In genomic region chr2:100785621-100786296, GRCh38 we compare ENCODE assay signal across 16 cellular contexts. TPM values are rescaled to one million over a fixed set of nuclear protein-coding genes. Genes with fewer than 3 reads are reported as not detected.
A peak's percentile ranks its signal among the peaks of the same experiment; 100 is the strongest.
DNase-seq lines count a peak whose midpoint lies in the region; FAIRE-seq and TF ChIP-seq lines count a peak whose summit lies in the region.
"Had no signal": no experiment of that assay in that cellular context is flagged by ENCODE, and none has a peak within 500 bp of the region (broad histone marks: within the 10 kb centered on the region; RNA-seq: fewer than 3 reads in every experiment).

No MANE protein-coding gene starts in this region.

- H3K9me3 ChIP-seq in astrocyte (ENCODE audit: insufficient read depth, low read depth, low read length) (no peaks in the 10 kb centered on the region), prostate gland (no peaks in the 10 kb centered on the region), BE2C (no peaks in the 10 kb centered on the region)
- H3K9me3 ChIP-seq: tibial artery had no signal

- peaks cover 5% of the 10 kb centered on the region for H3K27me3 Mint-ChIP-seq in astrocyte (ENCODE audit: low read depth, unreplicated experiment)
- H3K27me3 Mint-ChIP-seq: brain had no signal

- TF ChIP-seq CTCF in astrocyte (IDR thresholded peaks at IDR 0.05; ENCODE audit: insufficient read depth, low read depth, low read length): no peak
- TF ChIP-seq CTCF in prostate gland (IDR thresholded peaks at IDR 0.05): no peak
- no peak for TF ChIP-seq CTCF in BE2C (IDR thresholded peaks at IDR 0.05; ENCODE audit: low read depth, low read length)

- H3K36me3 Mint-ChIP-seq in astrocyte (ENCODE audit: low read depth, unreplicated experiment): no peaks in the 10 kb centered on the region
- H3K36me3 Mint-ChIP-seq: brain had no signal

- no peaks in the 10 kb centered on the region for H3K79me2 ChIP-seq in astrocyte (ENCODE audit: insufficient read depth, low read length)

- H2AFZ ChIP-seq in astrocyte (ENCODE audit: low read depth, low read length): no peak overlapping the region

- no peak overlapping the region for H3K27ac Mint-ChIP-seq in astrocyte (ENCODE audit: unreplicated experiment)
- H3K27ac Mint-ChIP-seq: brain had no signal

- H3K4me1 Mint-ChIP-seq in astrocyte (ENCODE audit: low read depth, unreplicated experiment): peaks cover 13% of the 10 kb centered on the region

- intact Hi-C loops in prostate gland (cut with DNase I): no loop called here

- TF ChIP-seq POLR2A in H54 (IDR thresholded peaks at IDR 0.05; ENCODE audit: low read depth, low read length) (no peak), prostate gland (IDR thresholded peaks at IDR 0.05) (no peak)

- no peak for DNase-seq in H54 (ENCODE audit: insufficient read length, low spot score)
- DNase-seq in astrocyte (ENCODE audit: low read depth): no peak
- DNase-seq in glomerular visceral epithelial cell (ENCODE audit: extremely low spot score): peak; percentile 32
- peak; percentile 56 for DNase-seq in prostate gland (ENCODE audit: low spot score)
- no peak for DNase-seq in MV-4-11 (lab: John Stamatoyannopoulos, UW)
- no peak for DNase-seq in BE2C
- DNase-seq in kidney glomerular epithelial cell (lab: John Stamatoyannopoulos, UW): no peak
- no peak for DNase-seq in activated effector memory CD4-positive, alpha-beta T cell treated with Interleukin-2 at 50 U/mL for 16 hours
- DNase-seq: activated CD8-positive, alpha-beta memory T cell treated with anti-CD3 and anti-CD28 coated beads for 24 hours; activated effector memory CD4-positive, alpha-beta T cell treated with anti-CD3 and anti-CD28 coated beads, Interleukin-2, amount 50 U/mL, for 16 hours; H7; NCI-H2081 treated with DMSO at 0.1 percent for 48 hours; SHP77 treated with DMSO at 0.1 percent for 48 hours had no signal

- H3K27me3 ChIP-seq in astrocyte (ENCODE audit: insufficient read depth, low read length) (no peaks in the 10 kb centered on the region), prostate gland (replicated peaks; ENCODE audit: insufficient read depth) (no peaks in the 10 kb centered on the region), BE2C (no peaks in the 10 kb centered on the region)
- H3K27me3 ChIP-seq: tibial artery had no signal

- WGBS in prostate gland: 54% methylated on average over 10 of the region's 10 CpGs

- H3K27ac ChIP-seq in astrocyte (ENCODE audit: low read depth, low read length) (peak overlapping the region; percentile 48), prostate gland (peak overlapping the region; percentile 6 to 46)

- peak overlapping the region; percentile 65 for H3K4me2 ChIP-seq in astrocyte (ENCODE audit: low read length)

- H3K9me3 Mint-ChIP-seq in astrocyte (ENCODE audit: unreplicated experiment): no peaks in the 10 kb centered on the region

- H3K36me3 ChIP-seq in astrocyte (ENCODE audit: insufficient read depth, low read length) (no peaks in the 10 kb centered on the region), prostate gland (no peaks in the 10 kb centered on the region), BE2C (no peaks in the 10 kb centered on the region)
- H3K36me3 ChIP-seq: tibial artery had no signal

- H4K20me1 ChIP-seq in astrocyte (ENCODE audit: insufficient read depth, low read length): no peaks in the 10 kb centered on the region

- peak; percentile 23 for FAIRE-seq in H54 (lab: Jason Lieb, UNC)
- no peak for FAIRE-seq in astrocyte (lab: Jason Lieb, UNC)
- FAIRE-seq: endometrium had no signal

- H3K4me1 ChIP-seq in astrocyte (ENCODE audit: insufficient read depth, low read length) (peaks cover 20% of the 10 kb centered on the region), prostate gland (replicated peaks) (peaks cover 4% of the 10 kb centered on the region), BE2C (no peaks in the 10 kb centered on the region)

- H3K4me3 Mint-ChIP-seq in astrocyte (ENCODE audit: unreplicated experiment): no peak overlapping the region
- H3K4me3 Mint-ChIP-seq: brain had no signal

- H3K4me3 ChIP-seq in astrocyte (ENCODE audit: insufficient read depth, low read depth, low read length): no peak overlapping the region
- no peak overlapping the region for H3K4me3 ChIP-seq in prostate gland
- H3K4me3 ChIP-seq in BE2C (ENCODE audit: low read depth, low read length): no peak overlapping the region

- peak overlapping the region; percentile 47 for H3K9ac ChIP-seq in astrocyte (ENCODE audit: low read length)

RNA-seq across cellular contexts. Expression of gene NPAS2, which starts 34.2 kb away (rescaled TPM):
- 5.5 and 5.8 TPM in 2 replicates for total RNA-seq in astrocyte
- 10 to 100 TPM; 24.2 to 45.8 TPM for total RNA-seq in prostate gland
- 0.12 TPM for polyA plus RNA-seq in BE2C (2012; ENCODE audit: insufficient read depth, insufficient read length, low read depth)

Comparison
In these comparisons a context has a peak if more than half of its experiments do, and no peak if none do; other contexts are left out.
1. DNase-seq: peak in glomerular visceral epithelial cell (single experiment) and prostate gland (single experiment); none in H54 (single experiment), astrocyte (single experiment), MV-4-11 (single experiment), BE2C (single experiment), kidney glomerular epithelial cell (single experiment) and activated effector memory CD4-positive, alpha-beta T cell treated with Interleukin-2 at 50 U/mL for 16 hours (single experiment).